ENCODE assay signal across 1 cellular context in genomic region chr17:3665834-3666233, GRCh38.
TF ChIP-seq lines count a peak whose summit lies in the region.

No MANE protein-coding gene starts in this region.

TF ChIP-seq in HepG2, 621 proteins besides CTCF, POLR2A, EP300 and RAD21:
- TF ChIP-seq GABPB1 (CRISPR knock-in tag; IDR thresholded peaks at IDR 0.05) (no peak), BRD4 (CRISPR knock-in tag; IDR thresholded peaks at IDR 0.05) (no peak), ZNF331 (CRISPR knock-in tag; IDR thresholded peaks at IDR 0.05) (no peak), MEIS2 (CRISPR knock-in tag; IDR thresholded peaks at IDR 0.05) (no peak), PHB2 (IDR thresholded peaks at IDR 0.05; ENCODE audit: partially characterized antibody) (no peak), ARNT2 (CRISPR knock-in tag; IDR thresholded peaks at IDR 0.05; ENCODE audit: low read depth) (no peak), HNRNPK (IDR thresholded peaks at IDR 0.05; ENCODE audit: low read depth, low read length, poor library complexity, severe bottlenecking) (no peak), RBAK (CRISPR knock-in tag; IDR thresholded peaks at IDR 0.05) (no peak), KLF12 (CRISPR knock-in tag; IDR thresholded peaks at IDR 0.05; ENCODE audit: borderline replicate concordance) (no peak), PAXIP1 (CRISPR knock-in tag; conservative IDR thresholded peaks at IDR 0.05) (no peak), HOXA9 (CRISPR knock-in tag; IDR thresholded peaks at IDR 0.05; ENCODE audit: borderline replicate concordance) (no peak), FOSL1 (CRISPR knock-in tag; IDR thresholded peaks at IDR 0.05; ENCODE audit: borderline replicate concordance) (no peak), GATA4 (IDR thresholded peaks at IDR 0.05; ENCODE audit: borderline replicate concordance, low read depth) (no peak), ZNF816 (CRISPR knock-in tag; IDR thresholded peaks at IDR 0.05; ENCODE audit: borderline replicate concordance) (no peak), PATZ1 (CRISPR knock-in tag; IDR thresholded peaks at IDR 0.05) (no peak), ZNF33B (CRISPR knock-in tag; IDR thresholded peaks at IDR 0.05) (no peak), DBP (CRISPR knock-in tag; IDR thresholded peaks at IDR 0.05; ENCODE audit: not compliant biosample characterization) (no peak)
